8 cellular contexts compared by ENCODE assay signal in genomic region chr6:149335924-149336323, GRCh38. TPM values are rescaled to one million over a fixed set of nuclear protein-coding genes. Genes with fewer than 3 reads are reported as not detected.
A peak's percentile ranks its signal among the peaks of the same experiment; 100 is the strongest.
DNase-seq lines count a peak whose midpoint lies in the region; ATAC-seq and TF ChIP-seq lines count a peak whose summit lies in the region.

No MANE protein-coding gene starts in this region.

- H3K36me3 ChIP-seq in ACC112 (ENCODE audit: insufficient read depth, low read length) (no peaks in the 10 kb centered on the region), endodermal cell (ENCODE audit: control insufficient read depth, insufficient read depth, low read length) (no peaks in the 10 kb centered on the region)

- DNase-seq in activated naive CD4-positive, alpha-beta T cell treated with anti-CD3 and anti-CD28 coated beads, Interleukin-2, amount 10 ng/mL, durations not matched to agents 7 days and 5 days = peak; percentile 30
- DNase-seq in mesothelial cell of epicardium (ENCODE audit: low spot score in 2 of 2, unreplicated experiment in 2 of 2) (no peak), endodermal cell (no peak), SIG-M5 treated with dmso at 0.1 percent for 504 hours (lab: John Stamatoyannopoulos, UW; ENCODE audit: unreplicated experiment) (no peak)

- ATAC-seq in HG03039 (IDR thresholded peaks at IDR 0.05; ENCODE audit: unreplicated experiment) (peak; percentile 50), HG03520 (IDR thresholded peaks at IDR 0.05; ENCODE audit: unreplicated experiment) (no peak), GM21515 (IDR thresholded peaks at IDR 0.05; ENCODE audit: unreplicated experiment) (no peak)

- H2AFZ ChIP-seq in ACC112 (ENCODE audit: low read length, unreplicated experiment) = no peak overlapping the region

- TF ChIP-seq CTCF in mesothelial cell of epicardium (IDR thresholded peaks at IDR 0.05; ENCODE audit: unreplicated experiment) (no peak), endodermal cell (conservative IDR thresholded peaks at IDR 0.05) (no peak)

- H3K9me3 Mint-ChIP-seq in activated naive CD4-positive, alpha-beta T cell treated with anti-CD3 and anti-CD28 coated beads, Interleukin-2, amount 10 ng/mL, durations not matched to agents 7 days and 5 days = no peaks in the 10 kb centered on the region
- H3K9me3 Mint-ChIP-seq in mesothelial cell of epicardium = no peaks in the 10 kb centered on the region
- H3K9me3 Mint-ChIP-seq in endodermal cell = peaks cover 3% of the 10 kb centered on the region

- H3K4me3 ChIP-seq in ACC112 (ENCODE audit: low read depth, low read length) = peak overlapping the region; percentile 14
- H3K4me3 ChIP-seq in endodermal cell (ENCODE audit: low read length) = no peak overlapping the region

- H3K4me1 Mint-ChIP-seq in activated naive CD4-positive, alpha-beta T cell treated with anti-CD3 and anti-CD28 coated beads, Interleukin-2, amount 10 ng/mL, durations not matched to agents 7 days and 5 days = peaks cover 83% of the 10 kb centered on the region
- H3K4me1 Mint-ChIP-seq in mesothelial cell of epicardium = peaks cover 68% of the 10 kb centered on the region
- peaks cover 48% of the 10 kb centered on the region for H3K4me1 Mint-ChIP-seq in endodermal cell

- H3K4me1 ChIP-seq in ACC112 (ENCODE audit: control insufficient read depth, insufficient read depth, low read length, unreplicated experiment) (peaks cover 80% of the 10 kb centered on the region), endodermal cell (ENCODE audit: control insufficient read depth, insufficient read depth, low read length) (peaks cover 8% of the 10 kb centered on the region)

- no peak overlapping the region for H3K9ac ChIP-seq in endodermal cell (ENCODE audit: extremely low read depth, low read length, poor library complexity, severe bottlenecking)

- peaks cover 36% of the 10 kb centered on the region for H3K36me3 Mint-ChIP-seq in activated naive CD4-positive, alpha-beta T cell treated with anti-CD3 and anti-CD28 coated beads, Interleukin-2, amount 10 ng/mL, durations not matched to agents 7 days and 5 days
- H3K36me3 Mint-ChIP-seq in mesothelial cell of epicardium (peaks cover 3% of the 10 kb centered on the region), endodermal cell (ENCODE audit: low read depth) (peaks cover 5% of the 10 kb centered on the region)

- H3K27me3 ChIP-seq in ACC112 (ENCODE audit: insufficient read depth, low read length) (no peaks in the 10 kb centered on the region), endodermal cell (ENCODE audit: control insufficient read depth, insufficient read depth, low read length, poor library complexity, severe bottlenecking) (no peaks in the 10 kb centered on the region)

- 94 to 100% methylated on average over 2 of the region's 2 CpGs for WGBS in endodermal cell (ENCODE audit: insufficient coverage in 1 of 2, insufficient read length in 1 of 2), 2 experiments

- H3K27ac ChIP-seq in ACC112 (ENCODE audit: low read depth, low read length) = peak overlapping the region; percentile 74
- no peak overlapping the region for H3K27ac ChIP-seq in endodermal cell (ENCODE audit: low read depth, low read length)

- no peaks in the 10 kb centered on the region for H3K9me3 ChIP-seq in endodermal cell (ENCODE audit: control insufficient read depth, low read length)

- H3K27ac Mint-ChIP-seq in activated naive CD4-positive, alpha-beta T cell treated with anti-CD3 and anti-CD28 coated beads, Interleukin-2, amount 10 ng/mL, durations not matched to agents 7 days and 5 days = peak overlapping the region; percentile 21
- H3K27ac Mint-ChIP-seq in mesothelial cell of epicardium (peak overlapping the region; percentile 93), endodermal cell (no peak overlapping the region)

- no peaks in the 10 kb centered on the region for H3K27me3 Mint-ChIP-seq in activated naive CD4-positive, alpha-beta T cell treated with anti-CD3 and anti-CD28 coated beads, Interleukin-2, amount 10 ng/mL, durations not matched to agents 7 days and 5 days
- H3K27me3 Mint-ChIP-seq in mesothelial cell of epicardium (ENCODE audit: low read depth) = no peaks in the 10 kb centered on the region
- no peaks in the 10 kb centered on the region for H3K27me3 Mint-ChIP-seq in endodermal cell (ENCODE audit: insufficient read depth)

- CTCF ChIA-PET in activated naive CD4-positive, alpha-beta T cell treated with anti-CD3 and anti-CD28 coated beads, Interleukin-2, amount 10 ng/mL, durations not matched to agents 7 days and 5 days (lab: Charles Lee) = interaction anchor here (1.8 kb wide), 1 partner anchor 14 kb away, joined by 5 read pairs; no protein-coding TSS in a partner anchor

- H3K4me3 Mint-ChIP-seq in activated naive CD4-positive, alpha-beta T cell treated with anti-CD3 and anti-CD28 coated beads, Interleukin-2, amount 10 ng/mL, durations not matched to agents 7 days and 5 days = no peak overlapping the region
- H3K4me3 Mint-ChIP-seq in mesothelial cell of epicardium = no peak overlapping the region
- H3K4me3 Mint-ChIP-seq in endodermal cell = no peak overlapping the region

- H3K79me2 ChIP-seq in ACC112 (ENCODE audit: control insufficient read depth, insufficient read depth, low read length, unreplicated experiment) = peaks cover 91% of the 10 kb centered on the region

RNA-seq across cellular contexts. Expression of gene TAB2, which starts 18.4 kb away (rescaled TPM):
- 71.3 to 72.7 TPM (median 72.0 TPM) in 3 replicates for total RNA-seq in mesothelial cell of epicardium
- total RNA-seq in endodermal cell = 10 to 100 TPM; 51.1 to 54.8 TPM
- 63.9 TPM for polyA plus RNA-seq in endodermal cell (2013, experiment 1 of 2)
- 66.7 TPM for polyA plus RNA-seq in endodermal cell (2013, experiment 2 of 2)
